ENCODE assay signal across 9 cellular contexts in the genomic region with DNA sequence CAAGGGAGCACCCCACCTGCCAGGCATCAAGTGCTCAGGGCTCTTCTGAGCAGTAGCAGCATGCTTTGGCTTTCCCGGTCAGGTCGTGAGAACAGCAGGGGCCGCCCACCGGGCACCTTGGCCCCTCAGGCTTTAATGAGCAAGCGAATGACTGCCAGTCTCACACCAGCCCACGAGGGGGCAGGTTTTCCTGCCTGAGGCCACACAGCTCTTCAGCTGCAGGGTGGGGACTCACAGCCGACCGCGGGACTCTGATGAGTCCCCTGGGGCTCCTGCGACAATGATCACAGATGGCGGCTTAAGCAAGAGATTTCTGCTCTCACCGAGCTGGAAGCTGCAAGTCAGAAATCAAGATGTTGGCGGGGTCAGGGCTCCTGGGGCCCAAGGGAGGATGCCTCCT. TPM values are rescaled to one million over a fixed set of nuclear protein-coding genes. Genes with fewer than 3 reads are reported as not detected.
DNase-seq lines count a peak whose midpoint lies in the region; ATAC-seq and TF ChIP-seq lines count a peak whose summit lies in the region.
"Had no signal": no experiment of that assay in that cellular context is flagged by ENCODE, and none has a peak within 500 bp of the region (broad histone marks: within the 10 kb centered on the region; RNA-seq: fewer than 3 reads in every experiment).

No MANE protein-coding gene starts in this region.

- H3K4me1 ChIP-seq in H9 (ENCODE audit: insufficient read depth, low read length) (no peaks in the 10 kb centered on the region), PC-9 (replicated peaks; ENCODE audit: insufficient read depth) (no peaks in the 10 kb centered on the region), heart right ventricle (peaks cover 0 to 5% (median 0%) of the 10 kb centered on the region in 9 donors)

- no peak overlapping the region for H4K8ac ChIP-seq in H9 (replicated peaks; ENCODE audit: insufficient read length, low read depth, low read length)

- H3K27ac ChIP-seq in H9 (ENCODE audit: insufficient read length, low read depth, low read length), result no peak overlapping the region
- H3K27ac ChIP-seq in PC-9, result no peak overlapping the region
- no peak overlapping the region for H3K27ac ChIP-seq in heart right ventricle

- no peak overlapping the region for H4K5ac ChIP-seq in H9 (ENCODE audit: insufficient read length, low read depth, low read length)

- no peak overlapping the region for H3K27ac Mint-ChIP-seq in H9
- no peak overlapping the region for H3K27ac Mint-ChIP-seq in activated T-helper 1 cell treated with anti-CD3 and anti-CD28 coated beads, Interleukin-12 subunit alpha, Interleukin-12 subunit beta, Interleukin-2, Interleukin-4 antibody, amounts not matched to agents 30 ng/mL and 10 ng/mL and 1 ng/mL, durations not matched to agents 14 hours and 24 hours and 36 hours

- no peak overlapping the region for H3K4me3 Mint-ChIP-seq in H9
- H3K4me3 Mint-ChIP-seq in activated T-helper 1 cell treated with anti-CD3 and anti-CD28 coated beads, Interleukin-12 subunit alpha, Interleukin-12 subunit beta, Interleukin-2, Interleukin-4 antibody, amounts not matched to agents 30 ng/mL and 10 ng/mL and 1 ng/mL, durations not matched to agents 14 hours and 24 hours and 36 hours, result no peak overlapping the region

- no peak overlapping the region for H2AK5ac ChIP-seq in H9 (ENCODE audit: insufficient read length, low read length)

- intact Hi-C loops in PC-9 (cut with micrococcal nuclease; ENCODE audit: unreplicated experiment) (loop anchor here (1.0 to 2.0 kb wide), 2 partner anchors 83 to 170 kb away; no protein-coding TSS in a partner anchor), heart right ventricle (cut with DNase I) (loop anchor here in 3 of 10 donors (5.0 to 10.0 kb wide), 2 partner anchors 87 to 479 kb away; no protein-coding TSS in a partner anchor)
- intact Hi-C loops in activated T-helper 1 cell treated with anti-CD3 and anti-CD28 coated beads, Interleukin-12 subunit alpha, Interleukin-12 subunit beta, Interleukin-2, Interleukin-4 antibody, amounts not matched to agents 30 ng/mL and 10 ng/mL and 1 ng/mL, durations not matched to agents 14 hours and 24 hours and 36 hours (cut with micrococcal nuclease), result no loop called here

- no peaks in the 10 kb centered on the region for H3K36me3 Mint-ChIP-seq in H9 (ENCODE audit: insufficient read depth in 1 of 3, low read depth in 3 of 3)
- no peaks in the 10 kb centered on the region for H3K36me3 Mint-ChIP-seq in activated T-helper 1 cell treated with anti-CD3 and anti-CD28 coated beads, Interleukin-12 subunit alpha, Interleukin-12 subunit beta, Interleukin-2, Interleukin-4 antibody, amounts not matched to agents 30 ng/mL and 10 ng/mL and 1 ng/mL, durations not matched to agents 14 hours and 24 hours and 36 hours (ENCODE audit: low read depth)

- H4K91ac ChIP-seq in H9 (ENCODE audit: insufficient read length, low read depth, low read length), result no peak overlapping the region

- no peak overlapping the region for H3K14ac ChIP-seq in H9 (ENCODE audit: insufficient read depth, low read length)

- H3K4ac ChIP-seq in H9 (ENCODE audit: low read depth, low read length), result no peak overlapping the region

- H3K56ac ChIP-seq in H9 (ENCODE audit: insufficient read length, low read depth, low read length), result no peak overlapping the region

- no peak overlapping the region for H2BK15ac ChIP-seq in H9 (ENCODE audit: low read depth, low read length)

- no peak overlapping the region for H2BK5ac ChIP-seq in H9 (ENCODE audit: insufficient read length, low read length)

- no peaks in the 10 kb centered on the region; the same call in 1 of the 2 replicates for H3K27me3 ChIP-seq in H9 (ENCODE audit: insufficient read depth, low read length)
- no peaks in the 10 kb centered on the region for H3K27me3 ChIP-seq in PC-9 (ENCODE audit: insufficient read depth, low read depth)
- peaks cover 5 to 81% (median 63%) of the 10 kb centered on the region in 7 donors for H3K27me3 ChIP-seq in heart right ventricle

- no peak overlapping the region for H3K23ac ChIP-seq in H9 (ENCODE audit: insufficient read length, low read depth, low read length)

- H3K4me3 ChIP-seq in PC-9 (no peak overlapping the region), heart right ventricle (no peak overlapping the region)

- H2AFZ ChIP-seq in H9 (ENCODE audit: low read length), result no peak overlapping the region
- H2AFZ ChIP-seq in PC-9, result no peak overlapping the region

- peaks cover 8 to 15% of the 10 kb centered on the region in 2 experiments for H3K4me1 Mint-ChIP-seq in H9
- no peaks in the 10 kb centered on the region for H3K4me1 Mint-ChIP-seq in activated T-helper 1 cell treated with anti-CD3 and anti-CD28 coated beads, Interleukin-12 subunit alpha, Interleukin-12 subunit beta, Interleukin-2, Interleukin-4 antibody, amounts not matched to agents 30 ng/mL and 10 ng/mL and 1 ng/mL, durations not matched to agents 14 hours and 24 hours and 36 hours (ENCODE audit: low read depth)

- peak in 6 of 8 donors; percentile 62 to 79 (median 72) for ATAC-seq in heart right ventricle

- no peaks in the 10 kb centered on the region for H3K23me2 ChIP-seq in H9 (ENCODE audit: insufficient read length, low read depth, low read length, poor library complexity, severe bottlenecking)

- H3K4me2 ChIP-seq in H9 (ENCODE audit: insufficient read depth, insufficient read length, low read length) (no peak overlapping the region), PC-9 (no peak overlapping the region)

- H2BK20ac ChIP-seq in H9 (ENCODE audit: low read depth, low read length, poor library complexity, severe bottlenecking), result no peak overlapping the region

- peak; percentile 36 for DNase-seq in COLO829 (ENCODE audit: low spot score)
- DNase-seq in H9, result peak; percentile 89
- peak; percentile 47 to 61 for DNase-seq in PC-9
- peak; percentile 51 to 52 for DNase-seq in heart right ventricle
- no peak for DNase-seq in epidermal melanocyte (ENCODE audit: insufficient read length, low spot score)
- DNase-seq in activated T-helper 1 cell treated with anti-CD3 and anti-CD28 coated beads, Interleukin-12 subunit alpha, Interleukin-12 subunit beta, Interleukin-2, Interleukin-4 antibody, amounts not matched to agents 30 ng/mL and 10 ng/mL and 1 ng/mL, durations not matched to agents 14 hours and 24 hours and 36 hours (ENCODE audit: low spot score), result no peak
- no peak for DNase-seq in T-helper 1 cell
- DNase-seq in activated gamma-delta T cell treated with Interleukin-2 at 50 U/mL for 16 hours, result no peak

- H3K9me2 ChIP-seq in PC-9 (ENCODE audit: insufficient read depth), result no peaks in the 10 kb centered on the region

- WGBS in H9 (ENCODE audit: extremely low coverage, insufficient read length, low lambda C conversion rate), result no CpG with 5 or more reads among the region's 13 CpGs
- WGBS in heart right ventricle, 2 donors, result 3 to 4% methylated on average over 13 of the region's 13 CpGs

- H3K9me3 ChIP-seq in H9 (ENCODE audit: control insufficient read depth, low read depth, low read length), result no peaks in the 10 kb centered on the region
- no peaks in the 10 kb centered on the region for H3K9me3 ChIP-seq in PC-9 (ENCODE audit: insufficient read depth, low read depth)
- H3K9me3 ChIP-seq in heart right ventricle, result no peaks in the 10 kb centered on the region

- TF ChIP-seq CTCF in H9 (conservative IDR thresholded peaks at IDR 0.05) (peak; percentile 92), PC-9 (conservative IDR thresholded peaks at IDR 0.05) (peak; percentile 83), heart right ventricle (IDR thresholded peaks at IDR 0.05) (peak; percentile 27 to 61 (median 55))

- no peak overlapping the region for H2BK120ac ChIP-seq in H9 (ENCODE audit: low read depth, low read length, poor library complexity, severe bottlenecking)

- H3K27me3 Mint-ChIP-seq in H9 (ENCODE audit: low read depth), result peaks cover 56% of the 10 kb centered on the region
- peaks cover 30% of the 10 kb centered on the region for H3K27me3 Mint-ChIP-seq in activated T-helper 1 cell treated with anti-CD3 and anti-CD28 coated beads, Interleukin-12 subunit alpha, Interleukin-12 subunit beta, Interleukin-2, Interleukin-4 antibody, amounts not matched to agents 30 ng/mL and 10 ng/mL and 1 ng/mL, durations not matched to agents 14 hours and 24 hours and 36 hours (ENCODE audit: insufficient read depth)

- H3K79me2 ChIP-seq in H9 (ENCODE audit: insufficient read depth, low read length) (no peaks in the 10 kb centered on the region), PC-9 (ENCODE audit: low read depth) (no peaks in the 10 kb centered on the region)

- no peak overlapping the region for H3K9ac ChIP-seq in H9 (ENCODE audit: extremely low read depth, insufficient read length, low read length)

- H4K20me1 ChIP-seq in H9 (ENCODE audit: control insufficient read depth, insufficient read depth, insufficient read length) (no peaks in the 10 kb centered on the region), PC-9 (ENCODE audit: insufficient read depth) (no peaks in the 10 kb centered on the region)

- BruUV-seq in PC-9 (replicated peaks; lab: Mats Ljungman, UMichigan), result no TSS peak

- no peak overlapping the region for H2BK12ac ChIP-seq in H9 (ENCODE audit: insufficient read length, low read depth, low read length)

- no peak overlapping the region for H3K18ac ChIP-seq in H9 (ENCODE audit: insufficient read length, low read depth, low read length)

- H3K79me1 ChIP-seq in H9 (ENCODE audit: insufficient read depth, low read depth, low read length, poor library complexity, severe bottlenecking), result no peaks in the 10 kb centered on the region

- no peak overlapping the region for H3T11ph ChIP-seq in H9 (ENCODE audit: low read length)

- H3K36me3 ChIP-seq in PC-9 (ENCODE audit: low read depth) (no peaks in the 10 kb centered on the region), heart right ventricle (no peaks in the 10 kb centered on the region)

- POLR2A ChIA-PET in PC-9 (lab: Charles Lee; ENCODE audit: unreplicated experiment), result no interaction called here

- H3F3A ChIP-seq in PC-9 (ENCODE audit: insufficient read depth, low read depth), result peaks cover 10% of the 10 kb centered on the region; the same call in 1 of the 2 replicates

- CTCF ChIA-PET in PC-9 (lab: Charles Lee), result interaction anchor here (1.2 to 1.3 kb wide), 2 partner anchors 183 to 195 kb away, joined by 5 to 6 read pairs; no protein-coding TSS in a partner anchor

- no peaks in the 10 kb centered on the region; a peak in 1 of 5 replicates for H3K9me3 Mint-ChIP-seq in H9
- no peaks in the 10 kb centered on the region for H3K9me3 Mint-ChIP-seq in activated T-helper 1 cell treated with anti-CD3 and anti-CD28 coated beads, Interleukin-12 subunit alpha, Interleukin-12 subunit beta, Interleukin-2, Interleukin-4 antibody, amounts not matched to agents 30 ng/mL and 10 ng/mL and 1 ng/mL, durations not matched to agents 14 hours and 24 hours and 36 hours

RNA-seq across cellular contexts. Expression of a gene that starts 14.3 kb away (rescaled TPM):
- 7.4 and 7.7 TPM in 2 replicates for total RNA-seq in H9 (2021)
- total RNA-seq in PC-9 (2021), result 2.0 and 3.4 TPM in 2 replicates
- not detected for total RNA-seq in heart right ventricle
- polyA plus RNA-seq in heart right ventricle, result not detected
- not detected in 2 replicates for total RNA-seq in activated T-helper 1 cell treated with anti-CD3 and anti-CD28 coated beads, Interleukin-12 subunit alpha, Interleukin-12 subunit beta, Interleukin-2, Interleukin-4 antibody, amounts not matched to agents 30 ng/mL and 10 ng/mL and 1 ng/mL, durations not matched to agents 14 hours and 24 hours and 36 hours
- total RNA-seq: M059J had no signal

RNA-seq across cellular contexts. Expression of a gene that starts 43.0 kb away (rescaled TPM):
- 25.3 and 26.2 TPM in 2 replicates for total RNA-seq in H9 (2021)
- 41.1 and 50.3 TPM in 2 replicates for total RNA-seq in PC-9 (2021)
- total RNA-seq in heart right ventricle, result 1 to 10 TPM; 7.0 to 9.7 (median 8.1) TPM
- 10 to 100 TPM; 10.9 to 22.6 TPM for polyA plus RNA-seq in heart right ventricle
- total RNA-seq in activated T-helper 1 cell treated with anti-CD3 and anti-CD28 coated beads, Interleukin-12 subunit alpha, Interleukin-12 subunit beta, Interleukin-2, Interleukin-4 antibody, amounts not matched to agents 30 ng/mL and 10 ng/mL and 1 ng/mL, durations not matched to agents 14 hours and 24 hours and 36 hours, result 28.1 and 32.1 TPM in 2 replicates

RNA-seq across cellular contexts. Expression of a gene that starts 57.0 kb away (rescaled TPM):
- total RNA-seq in H9 (2021) (0.59 and 0.68 TPM in 2 replicates), PC-9 (2021) (not detected in 2 replicates), heart right ventricle (not detected)
- polyA plus RNA-seq in heart right ventricle, result not detected
- total RNA-seq in activated T-helper 1 cell treated with anti-CD3 and anti-CD28 coated beads, Interleukin-12 subunit alpha, Interleukin-12 subunit beta, Interleukin-2, Interleukin-4 antibody, amounts not matched to agents 30 ng/mL and 10 ng/mL and 1 ng/mL, durations not matched to agents 14 hours and 24 hours and 36 hours, result not detected in 2 replicates
- total RNA-seq: M059J had no signal

Comparison
In these comparisons a context has a peak if more than half of its experiments do, and no peak if none do; other contexts are left out.
1. DNase-seq: peak in COLO829 (single experiment), H9 (single experiment), PC-9 (2 of 2) and heart right ventricle (2 of 2); none in epidermal melanocyte (single experiment), activated T-helper 1 cell treated with anti-CD3 and anti-CD28 coated beads, Interleukin-12 subunit alpha, Interleukin-12 subunit beta, Interleukin-2, Interleukin-4 antibody, amounts not matched to agents 30 ng/mL and 10 ng/mL and 1 ng/mL, durations not matched to agents 14 hours and 24 hours and 36 hours (single experiment), T-helper 1 cell (0 of 5) and activated gamma-delta T cell treated with Interleukin-2 at 50 U/mL for 16 hours (single experiment).
2. Peak in every context shown above with its lines, with median percentiles within 50 percentile points of each other: CTCF ChIP-seq.